19 cellular contexts compared by ENCODE assay signal in the genomic region with DNA sequence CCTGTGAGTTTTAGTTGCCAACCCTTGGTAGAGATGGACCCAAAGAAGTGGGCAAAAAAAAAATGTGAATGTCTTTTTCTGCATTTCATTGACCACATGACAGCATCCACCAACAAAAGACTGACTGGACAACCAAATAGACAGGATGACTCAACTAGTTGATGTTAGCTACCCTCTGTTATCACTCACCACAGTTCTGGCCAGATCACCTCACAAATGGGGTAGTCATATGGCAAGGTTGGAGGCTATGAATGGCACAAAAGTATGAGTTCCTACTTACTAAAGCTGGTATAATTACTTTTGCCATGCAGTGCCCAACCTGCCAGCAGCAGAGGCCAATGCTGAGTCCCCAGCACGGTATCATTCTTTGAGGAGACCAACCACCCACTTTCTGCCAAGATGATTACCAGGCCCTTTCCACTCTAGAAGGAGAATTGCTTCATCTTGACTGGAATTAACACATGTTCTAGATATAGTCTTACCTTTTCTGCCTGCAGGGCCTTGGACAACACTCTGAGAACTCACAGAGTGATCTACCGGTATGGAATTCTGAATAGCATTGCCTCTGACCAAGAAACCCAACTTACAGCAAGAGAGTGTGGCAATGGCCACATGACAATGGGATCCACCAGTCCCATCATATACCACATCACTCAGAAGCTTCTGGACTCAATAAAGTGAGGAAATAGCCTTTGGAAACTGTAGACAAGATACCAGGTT. TPM values are rescaled to one million over a fixed set of nuclear protein-coding genes. Genes with fewer than 3 reads are reported as not detected.
DNase-seq lines count a peak whose midpoint lies in the region; FAIRE-seq and TF ChIP-seq lines count a peak whose summit lies in the region.
"Had no signal": no experiment of that assay in that cellular context is flagged by ENCODE, and none has a peak within 500 bp of the region (broad histone marks: within the 10 kb centered on the region; RNA-seq: fewer than 3 reads in every experiment).

No MANE protein-coding gene starts in this region.

- H3K4ac ChIP-seq in trophoblast cell (ENCODE audit: low read depth, low read length) = no peak overlapping the region

- no peaks in the 10 kb centered on the region for H3K36me3 ChIP-seq in MG63
- H3K36me3 ChIP-seq in bronchial epithelial cell (ENCODE audit: control insufficient read depth, insufficient read depth, low read length) = no peaks in the 10 kb centered on the region
- H3K36me3 ChIP-seq in trophoblast cell (ENCODE audit: control insufficient read depth in 1 of 2, insufficient read depth in 2 of 2, low read length in 2 of 2) = no peaks in the 10 kb centered on the region
- H3K36me3 ChIP-seq in ovary = no peaks in the 10 kb centered on the region
- H3K36me3 ChIP-seq: BLaER1 treated with 17β-estradiol and CSF1 and Interleukin-3, amounts not matched to agents 10 nM and 100 nM; Peyer's patch had no signal

- no CpG with 5 or more reads among the region's 2 CpGs for WGBS in trophoblast cell (ENCODE audit: extremely low coverage, insufficient coverage, insufficient read length)
- WGBS in ovary, 3 donors = 15 to 50% (median 47%) methylated on average over 2 of the region's 2 CpGs

- H2AFZ ChIP-seq in trophoblast cell (ENCODE audit: insufficient read depth, low read length, poor library complexity) = no peak overlapping the region

- TF ChIP-seq CTCF in bronchial epithelial cell (IDR thresholded peaks at IDR 0.05; ENCODE audit: insufficient read depth, low read length, severe bottlenecking) = no peak
- TF ChIP-seq CTCF in ovary (IDR thresholded peaks at IDR 0.05) = no peak

- FAIRE-seq in bronchial epithelial cell (lab: Jason Lieb, UNC) = no peak
- FAIRE-seq: GM12878, GM18507 had no signal

- H3K27ac ChIP-seq in trophoblast cell (ENCODE audit: low read depth, low read length) = no peak overlapping the region
- H3K27ac ChIP-seq in ovary = no peak overlapping the region
- H3K27ac ChIP-seq: BLaER1 treated with 17β-estradiol and CSF1 and Interleukin-3, amounts not matched to agents 10 nM and 100 nM; Peyer's patch had no signal

- H3K18ac ChIP-seq in trophoblast cell (ENCODE audit: low read length) = no peak overlapping the region

- H3K4me1 Mint-ChIP-seq in activated CD4-positive, alpha-beta memory T cell treated with anti-CD3 and anti-CD28 coated beads for 36 hours (ENCODE audit: low read depth) = no peaks in the 10 kb centered on the region

- intact Hi-C loops in ovary (cut with DNase I) = no loop called here
- intact Hi-C loops in activated CD4-positive, alpha-beta memory T cell treated with anti-CD3 and anti-CD28 coated beads for 36 hours (cut with micrococcal nuclease) = no loop called here

- no peak overlapping the region for H3K9ac ChIP-seq in trophoblast cell (ENCODE audit: low read length)
- H3K9ac ChIP-seq: BLaER1 treated with 17β-estradiol and CSF1 and Interleukin-3, amounts not matched to agents 10 nM and 100 nM had no signal

- no peak overlapping the region for H2AK5ac ChIP-seq in trophoblast cell (ENCODE audit: low read length)

- no peak overlapping the region for H3K4me3 Mint-ChIP-seq in activated CD4-positive, alpha-beta memory T cell treated with anti-CD3 and anti-CD28 coated beads for 36 hours

- no peak for TF ChIP-seq POLR2A in ovary (IDR thresholded peaks at IDR 0.05)

- H4K91ac ChIP-seq in trophoblast cell (ENCODE audit: low read depth, low read length) = no peak overlapping the region

- no peaks in the 10 kb centered on the region for H3K79me1 ChIP-seq in trophoblast cell (ENCODE audit: low read length)

- no peaks in the 10 kb centered on the region for H3K9me3 Mint-ChIP-seq in activated CD4-positive, alpha-beta memory T cell treated with anti-CD3 and anti-CD28 coated beads for 36 hours

- H2BK120ac ChIP-seq in trophoblast cell (ENCODE audit: insufficient read depth, low read length, poor library complexity) = no peak overlapping the region

- no peaks in the 10 kb centered on the region for H3K36me3 Mint-ChIP-seq in activated CD4-positive, alpha-beta memory T cell treated with anti-CD3 and anti-CD28 coated beads for 36 hours

- no peaks in the 10 kb centered on the region for H3K4me1 ChIP-seq in trophoblast cell (ENCODE audit: control insufficient read depth in 1 of 2, insufficient read depth in 2 of 2, low read length in 2 of 2)
- H3K4me1 ChIP-seq in ovary (ENCODE audit: insufficient read depth) = no peaks in the 10 kb centered on the region
- H3K4me1 ChIP-seq: Peyer's patch had no signal

- H2BK12ac ChIP-seq in trophoblast cell (ENCODE audit: low read length) = no peak overlapping the region

- H2BK5ac ChIP-seq in trophoblast cell (ENCODE audit: low read depth, low read length, poor library complexity) = no peak overlapping the region

- H3K27me3 Mint-ChIP-seq in activated CD4-positive, alpha-beta memory T cell treated with anti-CD3 and anti-CD28 coated beads for 36 hours = peaks cover 24% of the 10 kb centered on the region

- DNase-seq in EL (peak; percentile 21), MG63 (peak; percentile 74), bronchial epithelial cell (ENCODE audit: low read depth) (peak; percentile 61), trophoblast cell (peak; percentile 75 to 90), ovary (no peak), medulla oblongata (ENCODE audit: extremely low spot score) (no peak), inferior parietal cortex (ENCODE audit: extremely low spot score) (no peak)
- DNase-seq in activated CD4-positive, alpha-beta memory T cell treated with anti-CD3 and anti-CD28 coated beads for 36 hours = no peak
- DNase-seq: H7, NCI-H1105 treated with DMSO at 0.1 percent for 48 hours, NCI-H187 treated with DMSO at 0.1 percent for 48 hours, NCI-H2171, NCI-H510A, NCI-H82, Peyer's patch, SIG-M5 had no signal

- H3K4me3 ChIP-seq in MG63 (no peak overlapping the region), bronchial epithelial cell (ENCODE audit: low read depth, low read length) (no peak overlapping the region), trophoblast cell (ENCODE audit: low read depth, low read length) (no peak overlapping the region), ovary (no peak overlapping the region)
- H3K4me3 ChIP-seq: BLaER1 treated with 17β-estradiol and CSF1 and Interleukin-3, amounts not matched to agents 10 nM and 100 nM; GM12878; Peyer's patch had no signal

- H3K23ac ChIP-seq in trophoblast cell (ENCODE audit: low read length) = no peak overlapping the region

- H4K12ac ChIP-seq in trophoblast cell (ENCODE audit: low read depth, low read length) = no peak overlapping the region

- 0 out of 2 replicates have a peak, but pooled peaks cover 2% of the 10 kb centered on the region for H3K27me3 ChIP-seq in MG63
- no peaks in the 10 kb centered on the region for H3K27me3 ChIP-seq in bronchial epithelial cell (ENCODE audit: control insufficient read depth, insufficient read depth, low read length)
- H3K27me3 ChIP-seq in trophoblast cell (ENCODE audit: insufficient read depth, low read length) = no peaks in the 10 kb centered on the region
- no peaks in the 10 kb centered on the region for H3K27me3 ChIP-seq in ovary
- H3K27me3 ChIP-seq: BLaER1 treated with 17β-estradiol and CSF1 and Interleukin-3, amounts not matched to agents 10 nM and 100 nM; Peyer's patch had no signal

- no peak overlapping the region for H3K14ac ChIP-seq in trophoblast cell (ENCODE audit: low read length)

- no peak overlapping the region for H3K27ac Mint-ChIP-seq in activated CD4-positive, alpha-beta memory T cell treated with anti-CD3 and anti-CD28 coated beads for 36 hours

- no peaks in the 10 kb centered on the region for H3K79me2 ChIP-seq in trophoblast cell (ENCODE audit: control insufficient read depth, insufficient read depth, low read length, poor library complexity)

- H3K9me3 ChIP-seq in MG63 (no peaks in the 10 kb centered on the region), trophoblast cell (ENCODE audit: insufficient read depth, low read depth, low read length) (no peaks in the 10 kb centered on the region), ovary (no peaks in the 10 kb centered on the region)
- H3K9me3 ChIP-seq: Peyer's patch had no signal

- CTCF ChIA-PET in activated CD4-positive, alpha-beta memory T cell treated with anti-CD3 and anti-CD28 coated beads for 36 hours (lab: Charles Lee) = no interaction called here

- POLR2A ChIA-PET in activated CD4-positive, alpha-beta memory T cell treated with anti-CD3 and anti-CD28 coated beads for 36 hours (lab: Charles Lee) = interaction anchor here (0.5 kb wide), 1 partner anchor 57 kb away, joined by 3 read pairs; no protein-coding TSS in a partner anchor

- no peak overlapping the region for H3K4me2 ChIP-seq in trophoblast cell (ENCODE audit: low read length)
- H3K4me2 ChIP-seq: BLaER1 treated with 17β-estradiol and CSF1 and Interleukin-3, amounts not matched to agents 10 nM and 100 nM had no signal

- TF ChIP-seq EP300 in ovary (IDR thresholded peaks at IDR 0.05) = no peak

- no peak overlapping the region for H4K8ac ChIP-seq in trophoblast cell (ENCODE audit: low read depth, low read length)

RNA-seq across cellular contexts. Expression of gene TCF7L1, which starts 20.1 kb away (rescaled TPM):
- 0.46 TPM in 1 of 2 replicates, not detected in the other for total RNA-seq in MG63 (2014; rRNA removed; shearing (Covaris generic); ENCODE audit: low replicate concordance)
- 1.3 and 1.9 TPM in 2 replicates for total RNA-seq in bronchial epithelial cell
- polyA plus RNA-seq in trophoblast cell (2013) = 21.9 and 23.4 TPM in 2 replicates
- 10 to 100 TPM in 5 of 7 donors, 1 to 10 TPM in 2; 5.2 to 29.8 (median 24.1) TPM for total RNA-seq in ovary
- 10 to 100 TPM; 17.2 to 23.9 TPM for polyA plus RNA-seq in ovary
- total RNA-seq in activated CD4-positive, alpha-beta memory T cell treated with anti-CD3 and anti-CD28 coated beads for 36 hours = under 1 TPM in 1 of 2 experiments, not detected in 1; 0.07 TPM

Comparison
In these comparisons a context has a peak if more than half of its experiments do, and no peak if none do; other contexts are left out.
1. DNase-seq: peak in EL (single experiment), MG63 (single experiment), bronchial epithelial cell (single experiment) and trophoblast cell (2 of 2); none in ovary (0 of 5), activated CD4-positive, alpha-beta memory T cell treated with anti-CD3 and anti-CD28 coated beads for 36 hours (single experiment), medulla oblongata (single experiment) and inferior parietal cortex (single experiment).